8 cellular contexts compared by ENCODE assay signal in genomic region chr20:56359212-56360132, GRCh38. TPM values are rescaled to one million over a fixed set of nuclear protein-coding genes. Genes with fewer than 3 reads are reported as not detected.
DNase-seq lines count a peak whose midpoint lies in the region; ATAC-seq and TF ChIP-seq lines count a peak whose summit lies in the region.

No MANE protein-coding gene starts in this region.

- H3K36me3 ChIP-seq in GM23248 (ENCODE audit: low read depth) = no peaks in the 10 kb centered on the region
- peaks cover 0 to 3% of the 10 kb centered on the region in 2 donors for H3K36me3 ChIP-seq in vagina

- H3K4me2 ChIP-seq in GM23248 (ENCODE audit: unreplicated experiment) = peak overlapping the region; percentile 87

- H3K27ac Mint-ChIP-seq in activated T-helper 1 cell treated with anti-CD3 and anti-CD28 coated beads, Interleukin-12 subunit alpha, Interleukin-12 subunit beta, Interleukin-2, Interleukin-4 antibody, amounts not matched to agents 30 ng/mL and 10 ng/mL and 1 ng/mL, durations not matched to agents 14 hours and 24 hours and 36 hours = peak overlapping the region; percentile 48
- H3K27ac Mint-ChIP-seq in natural killer cell treated with Interleukin-12 subunit alpha and Interleukin-12 subunit beta and Interleukin-15 and Interleukin-18, amount 100 ng/mL, for 72 hours = peak overlapping the region in 1 of 2 donors; percentile 78

- peaks cover 7% of the 10 kb centered on the region for H3K4me1 Mint-ChIP-seq in activated T-helper 1 cell treated with anti-CD3 and anti-CD28 coated beads, Interleukin-12 subunit alpha, Interleukin-12 subunit beta, Interleukin-2, Interleukin-4 antibody, amounts not matched to agents 30 ng/mL and 10 ng/mL and 1 ng/mL, durations not matched to agents 14 hours and 24 hours and 36 hours (ENCODE audit: low read depth)
- peaks cover 12% of the 10 kb centered on the region in 2 donors for H3K4me1 Mint-ChIP-seq in natural killer cell treated with Interleukin-12 subunit alpha and Interleukin-12 subunit beta and Interleukin-15 and Interleukin-18, amount 100 ng/mL, for 72 hours (ENCODE audit: low read depth in 2 of 2)

- peak overlapping the region; percentile 85 for H3K4me3 Mint-ChIP-seq in activated T-helper 1 cell treated with anti-CD3 and anti-CD28 coated beads, Interleukin-12 subunit alpha, Interleukin-12 subunit beta, Interleukin-2, Interleukin-4 antibody, amounts not matched to agents 30 ng/mL and 10 ng/mL and 1 ng/mL, durations not matched to agents 14 hours and 24 hours and 36 hours
- H3K4me3 Mint-ChIP-seq in natural killer cell treated with Interleukin-12 subunit alpha and Interleukin-12 subunit beta and Interleukin-15 and Interleukin-18, amount 100 ng/mL, for 72 hours = peak overlapping the region; percentile 63

- H3K4me1 ChIP-seq in GM23248 (ENCODE audit: insufficient read depth) (peaks cover 25% of the 10 kb centered on the region), vagina (peaks cover 30% of the 10 kb centered on the region)

- ATAC-seq in natural killer cell treated with Interleukin-12 subunit alpha and Interleukin-12 subunit beta and Interleukin-15 and Interleukin-18, amount 100 ng/mL, for 72 hours = no peak

- TF ChIP-seq CTCF in fibroblast of the aortic adventitia (IDR thresholded peaks at IDR 0.05; ENCODE audit: insufficient read depth, low read length) (no peak), vagina (IDR thresholded peaks at IDR 0.05) (no peak)

- in situ Hi-C loops in GM23248 (cut with MboI) = no loop called here

- no peaks in the 10 kb centered on the region for H3K9me2 ChIP-seq in GM23248 (ENCODE audit: insufficient read depth)

- intact Hi-C loops in activated T-helper 1 cell treated with anti-CD3 and anti-CD28 coated beads, Interleukin-12 subunit alpha, Interleukin-12 subunit beta, Interleukin-2, Interleukin-4 antibody, amounts not matched to agents 30 ng/mL and 10 ng/mL and 1 ng/mL, durations not matched to agents 14 hours and 24 hours and 36 hours (cut with micrococcal nuclease) = loop anchor here (1.0 to 5.0 kb wide), 2 partner anchors 12 to 112 kb away; partner anchors contain the start of gene MC3R
- intact Hi-C loops in vagina (cut with DNase I) = no loop called here

- DNase-seq in NCI-H2107 (lab: John Stamatoyannopoulos, UW) (peak; percentile 20), NCI-H2107 treated with DMSO at 0.1 percent for 48 hours (lab: John Stamatoyannopoulos, UW; ENCODE audit: unreplicated experiment) (no peak), GM23248 (peak; percentile 87), NCI-H1105 treated with DMSO at 0.1 percent for 48 hours (lab: John Stamatoyannopoulos, UW) (peak; percentile 66), fibroblast of the aortic adventitia (ENCODE audit: low read depth) (peak; percentile 72), vagina (ENCODE audit: extremely low spot score in 2 of 2) (no peak)
- DNase-seq in activated T-helper 1 cell treated with anti-CD3 and anti-CD28 coated beads, Interleukin-12 subunit alpha, Interleukin-12 subunit beta, Interleukin-2, Interleukin-4 antibody, amounts not matched to agents 30 ng/mL and 10 ng/mL and 1 ng/mL, durations not matched to agents 14 hours and 24 hours and 36 hours (ENCODE audit: low spot score) = no peak
- no peak for DNase-seq in natural killer cell treated with Interleukin-12 subunit alpha and Interleukin-12 subunit beta and Interleukin-15 and Interleukin-18, amount 100 ng/mL, for 72 hours (ENCODE audit: low spot score)

- 4 to 9% methylated on average over 51 of the region's 51 CpGs for WGBS in GM23248 (ENCODE audit: low coverage in 1 of 2, low lambda C conversion rate in 2 of 2, missing lambda C conversion rate in 2 of 2), 2 experiments

- H4K20me1 ChIP-seq in GM23248 (ENCODE audit: insufficient read depth) = no peaks in the 10 kb centered on the region

- H3K27ac ChIP-seq in GM23248 = peak overlapping the region; percentile 64
- peak overlapping the region; percentile 59 for H3K27ac ChIP-seq in vagina

- H3K4me3 ChIP-seq in GM23248 = peak overlapping the region; percentile 82
- peak overlapping the region; percentile 90 for H3K4me3 ChIP-seq in fibroblast of the aortic adventitia (ENCODE audit: low read depth, low read length)
- peak overlapping the region; percentile 66 to 100 for H3K4me3 ChIP-seq in vagina

- peaks cover 20% of the 10 kb centered on the region; the same call in 1 of the 2 replicates for H3F3A ChIP-seq in GM23248 (ENCODE audit: insufficient read depth)

- TF ChIP-seq POLR2A in vagina (IDR thresholded peaks at IDR 0.05) = no peak

- peak overlapping the region; percentile 82 for H3K9ac ChIP-seq in GM23248

- H3K9me3 ChIP-seq in GM23248 (ENCODE audit: low read depth) (no peaks in the 10 kb centered on the region), vagina (no peaks in the 10 kb centered on the region)

- H2AFZ ChIP-seq in GM23248 = peak overlapping the region; percentile 84

- H3K27me3 ChIP-seq in GM23248 (replicated peaks; ENCODE audit: insufficient read depth) (no peaks in the 10 kb centered on the region), vagina (no peaks in the 10 kb centered on the region)

- H3K27me3 Mint-ChIP-seq in activated T-helper 1 cell treated with anti-CD3 and anti-CD28 coated beads, Interleukin-12 subunit alpha, Interleukin-12 subunit beta, Interleukin-2, Interleukin-4 antibody, amounts not matched to agents 30 ng/mL and 10 ng/mL and 1 ng/mL, durations not matched to agents 14 hours and 24 hours and 36 hours (ENCODE audit: insufficient read depth) = peaks cover 6% of the 10 kb centered on the region
- H3K27me3 Mint-ChIP-seq in natural killer cell treated with Interleukin-12 subunit alpha and Interleukin-12 subunit beta and Interleukin-15 and Interleukin-18, amount 100 ng/mL, for 72 hours = no peaks in the 10 kb centered on the region

- peaks cover 49% of the 10 kb centered on the region for H3K79me2 ChIP-seq in GM23248 (ENCODE audit: insufficient read depth)

- no peaks in the 10 kb centered on the region for H3K36me3 Mint-ChIP-seq in activated T-helper 1 cell treated with anti-CD3 and anti-CD28 coated beads, Interleukin-12 subunit alpha, Interleukin-12 subunit beta, Interleukin-2, Interleukin-4 antibody, amounts not matched to agents 30 ng/mL and 10 ng/mL and 1 ng/mL, durations not matched to agents 14 hours and 24 hours and 36 hours (ENCODE audit: low read depth)
- H3K36me3 Mint-ChIP-seq in natural killer cell treated with Interleukin-12 subunit alpha and Interleukin-12 subunit beta and Interleukin-15 and Interleukin-18, amount 100 ng/mL, for 72 hours = no peaks in the 10 kb centered on the region

- H3K9me3 Mint-ChIP-seq in activated T-helper 1 cell treated with anti-CD3 and anti-CD28 coated beads, Interleukin-12 subunit alpha, Interleukin-12 subunit beta, Interleukin-2, Interleukin-4 antibody, amounts not matched to agents 30 ng/mL and 10 ng/mL and 1 ng/mL, durations not matched to agents 14 hours and 24 hours and 36 hours = no peaks in the 10 kb centered on the region
- no peaks in the 10 kb centered on the region for H3K9me3 Mint-ChIP-seq in natural killer cell treated with Interleukin-12 subunit alpha and Interleukin-12 subunit beta and Interleukin-15 and Interleukin-18, amount 100 ng/mL, for 72 hours

RNA-seq across cellular contexts. Expression of gene FAM210B, which starts 0.7 kb away (rescaled TPM):
- 87.4 and 91.0 TPM in 2 replicates for total RNA-seq in GM23248 (2014; rRNA removed; shearing (Covaris generic))
- polyA plus RNA-seq in GM23248 (2016; fragmentation: Nextera tagmentation; extraction: Ambion mirVana) = 94.1 and 95.7 TPM in 2 replicates
- total RNA-seq in activated T-helper 1 cell treated with anti-CD3 and anti-CD28 coated beads, Interleukin-12 subunit alpha, Interleukin-12 subunit beta, Interleukin-2, Interleukin-4 antibody, amounts not matched to agents 30 ng/mL and 10 ng/mL and 1 ng/mL, durations not matched to agents 14 hours and 24 hours and 36 hours = 6.2 and 6.9 TPM in 2 replicates
- total RNA-seq in fibroblast of the aortic adventitia (ENCODE audit: low replicate concordance) = 53.3 and 56.1 TPM in 2 replicates
- total RNA-seq in natural killer cell treated with Interleukin-12 subunit alpha and Interleukin-12 subunit beta and Interleukin-15 and Interleukin-18, amount 100 ng/mL, for 72 hours = 1 to 10 TPM; 1.8 to 3.0 TPM
- total RNA-seq in vagina = 46.4 TPM

RNA-seq across cellular contexts. Expression of gene AURKA, which starts 32.5 kb away (rescaled TPM):
- total RNA-seq in GM23248 (2014; rRNA removed; shearing (Covaris generic)) = 69.8 and 70.8 TPM in 2 replicates
- polyA plus RNA-seq in GM23248 (2016; fragmentation: Nextera tagmentation; extraction: Ambion mirVana) = 78.9 and 88.5 TPM in 2 replicates
- 39.2 and 41.2 TPM in 2 replicates for total RNA-seq in activated T-helper 1 cell treated with anti-CD3 and anti-CD28 coated beads, Interleukin-12 subunit alpha, Interleukin-12 subunit beta, Interleukin-2, Interleukin-4 antibody, amounts not matched to agents 30 ng/mL and 10 ng/mL and 1 ng/mL, durations not matched to agents 14 hours and 24 hours and 36 hours
- total RNA-seq in fibroblast of the aortic adventitia (ENCODE audit: low replicate concordance) = 2.1 and 29.1 TPM in 2 replicates
- 10 to 100 TPM; 45.1 to 80.8 TPM for total RNA-seq in natural killer cell treated with Interleukin-12 subunit alpha and Interleukin-12 subunit beta and Interleukin-15 and Interleukin-18, amount 100 ng/mL, for 72 hours
- total RNA-seq in vagina = 2.2 TPM

RNA-seq across cellular contexts. Expression of gene CSTF1, which starts 33.0 kb away (rescaled TPM):
- 56.7 and 69.3 TPM in 2 replicates for total RNA-seq in GM23248 (2014; rRNA removed; shearing (Covaris generic))
- 41.7 and 42.1 TPM in 2 replicates for polyA plus RNA-seq in GM23248 (2016; fragmentation: Nextera tagmentation; extraction: Ambion mirVana)
- total RNA-seq in activated T-helper 1 cell treated with anti-CD3 and anti-CD28 coated beads, Interleukin-12 subunit alpha, Interleukin-12 subunit beta, Interleukin-2, Interleukin-4 antibody, amounts not matched to agents 30 ng/mL and 10 ng/mL and 1 ng/mL, durations not matched to agents 14 hours and 24 hours and 36 hours = 55.2 and 60.9 TPM in 2 replicates
- total RNA-seq in fibroblast of the aortic adventitia (ENCODE audit: low replicate concordance) = 36.1 and 49.6 TPM in 2 replicates
- total RNA-seq in natural killer cell treated with Interleukin-12 subunit alpha and Interleukin-12 subunit beta and Interleukin-15 and Interleukin-18, amount 100 ng/mL, for 72 hours = 10 to 100 TPM; 39.6 to 40.1 TPM
- total RNA-seq in vagina = 27.0 TPM

RNA-seq across cellular contexts. Expression of gene CASS4, which starts 52.6 kb away (rescaled TPM):
- 11.4 and 19.2 TPM in 2 replicates for total RNA-seq in GM23248 (2014; rRNA removed; shearing (Covaris generic))
- 10.4 and 10.5 TPM in 2 replicates for polyA plus RNA-seq in GM23248 (2016; fragmentation: Nextera tagmentation; extraction: Ambion mirVana)
- total RNA-seq in activated T-helper 1 cell treated with anti-CD3 and anti-CD28 coated beads, Interleukin-12 subunit alpha, Interleukin-12 subunit beta, Interleukin-2, Interleukin-4 antibody, amounts not matched to agents 30 ng/mL and 10 ng/mL and 1 ng/mL, durations not matched to agents 14 hours and 24 hours and 36 hours = 6.7 and 7.8 TPM in 2 replicates
- total RNA-seq in fibroblast of the aortic adventitia (ENCODE audit: low replicate concordance) (0.09 and 0.49 TPM in 2 replicates), vagina (0.74 TPM)
- total RNA-seq in natural killer cell treated with Interleukin-12 subunit alpha and Interleukin-12 subunit beta and Interleukin-15 and Interleukin-18, amount 100 ng/mL, for 72 hours = 1 to 10 TPM; 1.3 to 4.1 TPM

Comparison
In these comparisons a context has a peak if more than half of its experiments do, and no peak if none do; other contexts are left out.
1. DNase-seq: peak in NCI-H2107 (single experiment), GM23248 (single experiment), NCI-H1105 treated with DMSO at 0.1 percent for 48 hours (single experiment) and fibroblast of the aortic adventitia (single experiment); none in NCI-H2107 treated with DMSO at 0.1 percent for 48 hours (single experiment), activated T-helper 1 cell treated with anti-CD3 and anti-CD28 coated beads, Interleukin-12 subunit alpha, Interleukin-12 subunit beta, Interleukin-2, Interleukin-4 antibody, amounts not matched to agents 30 ng/mL and 10 ng/mL and 1 ng/mL, durations not matched to agents 14 hours and 24 hours and 36 hours (single experiment), natural killer cell treated with Interleukin-12 subunit alpha and Interleukin-12 subunit beta and Interleukin-15 and Interleukin-18, amount 100 ng/mL, for 72 hours (single experiment) and vagina (0 of 2).
2. Peak in every context shown above with its lines, with median percentiles within 50 percentile points of each other: H3K4me3 ChIP-seq.